Comparison of ENCODE assay signal across 1 cellular context in genomic region chr2:160469615-160470204, GRCh38.
TF ChIP-seq lines count a peak whose summit lies in the region.

No MANE protein-coding gene starts in this region.

TF ChIP-seq in IMR-90, 13 proteins besides CTCF, POLR2A, EP300 and RAD21:
- TF ChIP-seq MXI1 (IDR thresholded peaks at IDR 0.05; ENCODE audit: borderline replicate concordance, low read depth, low read length) (no peak), RCOR1 (IDR thresholded peaks at IDR 0.05; ENCODE audit: insufficient replicate concordance, low read length) (no peak), MAZ (IDR thresholded peaks at IDR 0.05; ENCODE audit: borderline replicate concordance, low read depth, low read length) (no peak), CEBPB (IDR thresholded peaks at IDR 0.05; ENCODE audit: low read depth, low read length) (no peak), BHLHE40 (IDR thresholded peaks at IDR 0.05; ENCODE audit: low read depth, low read length) (no peak), SMC3 (IDR thresholded peaks at IDR 0.05; ENCODE audit: low read depth, low read length) (no peak), CHD1 (IDR thresholded peaks at IDR 0.05; ENCODE audit: low read depth, low read length) (no peak), NFE2L2 (IDR thresholded peaks at IDR 0.05; ENCODE audit: low read depth, low read length) (no peak), MAFK (IDR thresholded peaks at IDR 0.05; ENCODE audit: low read depth, low read length) (no peak), USF2 (IDR thresholded peaks at IDR 0.05; ENCODE audit: low read depth, low read length) (no peak), RFX5 (IDR thresholded peaks at IDR 0.05; ENCODE audit: low read depth, low read length) (no peak), FOS (IDR thresholded peaks at IDR 0.05; ENCODE audit: low read depth, low read length) (no peak), ELK1 (IDR thresholded peaks at IDR 0.05; ENCODE audit: borderline replicate concordance, low read depth, low read length) (no peak)
TF ChIP-seq in IMR-90: peak in this region for 0.
